ENCODE assay signal across 29 cellular contexts in genomic region chr5:124696898-124697297, GRCh38. TPM values are rescaled to one million over a fixed set of nuclear protein-coding genes. Genes with fewer than 3 reads are reported as not detected.
A peak's percentile ranks its signal among the peaks of the same experiment; 100 is the strongest.
DNase-seq lines count a peak whose midpoint lies in the region; ATAC-seq and TF ChIP-seq lines count a peak whose summit lies in the region.
"Had no signal": no experiment of that assay in that cellular context is flagged by ENCODE, and none has a peak within 500 bp of the region (broad histone marks: within the 10 kb centered on the region; RNA-seq: fewer than 3 reads in every experiment).

No MANE protein-coding gene starts in this region.

- H3K36me3 ChIP-seq in cardiac muscle cell (no peaks in the 10 kb centered on the region), heart left ventricle (peaks cover 0 to 4% (median 0%) of the 10 kb centered on the region in 9 donors), testis (ENCODE audit: low read depth, missing control alignments) (no peaks in the 10 kb centered on the region)
- H3K36me3 ChIP-seq: lower lobe of right lung, neutrophil, Peyer's patch had no signal

- H3K4me3 Mint-ChIP-seq in brain (peak overlapping the region in 1 of 5 experiments; percentile 26), nephron (no peak overlapping the region), type B pancreatic cell (no peak overlapping the region)
- H3K4me3 Mint-ChIP-seq: activated CD4-positive, alpha-beta memory T cell treated with anti-CD3 and anti-CD28 coated beads, Interleukin-2, amount 10 ng/mL, durations not matched to agents 7 days and 5 days; activated naive CD8-positive, alpha-beta T cell treated with anti-CD3 and anti-CD28 coated beads for 36 hours; CD4-positive, CD25-positive, alpha-beta regulatory T cell had no signal

- no peaks in the 10 kb centered on the region for H3K27me3 ChIP-seq in cardiac muscle cell
- no peaks in the 10 kb centered on the region for H3K27me3 ChIP-seq in heart left ventricle
- no peaks in the 10 kb centered on the region for H3K27me3 ChIP-seq in testis
- H3K27me3 ChIP-seq: neutrophil, Peyer's patch, SJSA1 had no signal

- H3K27ac Mint-ChIP-seq in brain (peak overlapping the region in 3 of 5 experiments; percentile 12 to 90 (median 88)), nephron (peak overlapping the region; percentile 81 to 95 (median 93)), type B pancreatic cell (peak overlapping the region; percentile 65)
- H3K27ac Mint-ChIP-seq: activated CD4-positive, alpha-beta memory T cell treated with anti-CD3 and anti-CD28 coated beads, Interleukin-2, amount 10 ng/mL, durations not matched to agents 7 days and 5 days; activated naive CD8-positive, alpha-beta T cell treated with anti-CD3 and anti-CD28 coated beads for 36 hours; CD4-positive, CD25-positive, alpha-beta regulatory T cell had no signal

- H3K27me3 Mint-ChIP-seq in brain (no peaks in the 10 kb centered on the region), nephron (ENCODE audit: low read depth) (no peaks in the 10 kb centered on the region), type B pancreatic cell (no peaks in the 10 kb centered on the region)
- H3K27me3 Mint-ChIP-seq: activated CD4-positive, alpha-beta memory T cell treated with anti-CD3 and anti-CD28 coated beads, Interleukin-2, amount 10 ng/mL, durations not matched to agents 7 days and 5 days; CD4-positive, CD25-positive, alpha-beta regulatory T cell had no signal

- TF ChIP-seq POLR2A in heart left ventricle (IDR thresholded peaks at IDR 0.05) (no peak), testis (IDR thresholded peaks at IDR 0.05) (no peak)

- no peaks in the 10 kb centered on the region for H3K9me3 ChIP-seq in cardiac muscle cell (ENCODE audit: low read depth)
- no peaks in the 10 kb centered on the region for H3K9me3 ChIP-seq in heart left ventricle
- no peaks in the 10 kb centered on the region for H3K9me3 ChIP-seq in testis
- H3K9me3 ChIP-seq: lower lobe of right lung, neutrophil, Peyer's patch, psoas muscle, SJSA1 had no signal

- H3K27ac ChIP-seq in cardiac muscle cell (peak overlapping the region; percentile 87), heart left ventricle (peak overlapping the region in 5 of 12 donors; percentile 43 to 77 (median 62)), testis (peak overlapping the region in 1 of 2 donors; percentile 9)
- H3K27ac ChIP-seq: 22Rv1, GM23248, lower lobe of right lung, neutrophil, psoas muscle had no signal

- intact Hi-C loops in heart left ventricle (cut with DNase I): no loop called here
- intact Hi-C loops in testis (cut with DNase I; ENCODE audit: low total_unique reads): no loop called here

- H3K4me3 ChIP-seq in cardiac muscle cell (no peak overlapping the region), heart left ventricle (no peak overlapping the region), testis (no peak overlapping the region)
- H3K4me3 ChIP-seq: GM23248, lower lobe of right lung, Peyer's patch, psoas muscle, SJSA1, skin epidermis had no signal

- H3K4me1 ChIP-seq in cardiac muscle cell (ENCODE audit: low read depth) (peaks cover 62% of the 10 kb centered on the region), heart left ventricle (peaks cover 0 to 41% (median 24%) of the 10 kb centered on the region in 12 donors), testis (no peaks in the 10 kb centered on the region)
- H3K4me1 ChIP-seq: Peyer's patch had no signal

- ATAC-seq in heart left ventricle (no peak), HG02798 (IDR thresholded peaks at IDR 0.05; ENCODE audit: poor library complexity, unreplicated experiment) (no peak)
- ATAC-seq: activated CD4-positive, CD25-positive, alpha-beta regulatory T cell treated with anti-CD3 and anti-CD28 coated beads, Interleukin-2, amount 50 U/mL, for 24 hours had no signal

- H3K9me3 Mint-ChIP-seq in brain (peaks cover 0 to 4% (median 3%) of the 10 kb centered on the region in 5 experiments), nephron (no peaks in the 10 kb centered on the region), type B pancreatic cell (peaks cover 12% of the 10 kb centered on the region)
- H3K9me3 Mint-ChIP-seq: activated naive CD8-positive, alpha-beta T cell treated with anti-CD3 and anti-CD28 coated beads for 36 hours had no signal

- DNase-seq in cardiac muscle cell (ENCODE audit: low read depth in 1 of 2, low spot score in 1 of 2) (no peak), heart left ventricle (no peak), type B pancreatic cell (ENCODE audit: extremely low spot score, unreplicated experiment) (no peak), testis (no peak), NCI-H1092 (lab: John Stamatoyannopoulos, UW) (no peak)
- DNase-seq: activated CD4-positive, alpha-beta memory T cell treated with anti-CD3 and anti-CD28 coated beads, Interleukin-2, amount 10 ng/mL, durations not matched to agents 7 days and 5 days; activated naive CD8-positive, alpha-beta T cell treated with anti-CD3 and anti-CD28 coated beads for 36 hours; CD4-positive, CD25-positive, alpha-beta regulatory T cell; effector memory CD4-positive, alpha-beta T cell; GM23248; islet precursor cell; Kasumi-1; lower lobe of right lung; MV-4-11; NCI-H1694; NCI-H2171 treated with DMSO at 0.1 percent for 48 hours; NCI-H524 treated with DMSO at 0.1 percent for 48 hours; Peyer's patch; psoas muscle; substantia nigra; T-helper 1 cell had no signal

- 96 to 97% (median 96%) methylated on average over 7 of the region's 7 CpGs for WGBS in heart left ventricle, 4 donors
- 92 to 95% methylated on average over 7 of the region's 7 CpGs for WGBS in testis, 2 donors

- TF ChIP-seq CTCF in cardiac muscle cell (IDR thresholded peaks at IDR 0.05; ENCODE audit: low read depth, low read length): no peak
- no peak for TF ChIP-seq CTCF in heart left ventricle (IDR thresholded peaks at IDR 0.05)
- no peak for TF ChIP-seq CTCF in brain (conservative IDR thresholded peaks at IDR 0.05)
- TF ChIP-seq CTCF in nephron (IDR thresholded peaks at IDR 0.05; ENCODE audit: unreplicated experiment in 3 of 3): no peak
- TF ChIP-seq CTCF in type B pancreatic cell (conservative IDR thresholded peaks at IDR 0.05): no peak
- TF ChIP-seq CTCF in testis (IDR thresholded peaks at IDR 0.05): no peak

- peaks cover 66% of the 10 kb centered on the region for H3K36me3 Mint-ChIP-seq in brain
- H3K36me3 Mint-ChIP-seq in nephron (ENCODE audit: low read depth): peaks cover 55% of the 10 kb centered on the region
- H3K36me3 Mint-ChIP-seq in type B pancreatic cell: peaks cover 36% of the 10 kb centered on the region
- H3K36me3 Mint-ChIP-seq: activated naive CD8-positive, alpha-beta T cell treated with anti-CD3 and anti-CD28 coated beads for 36 hours; CD4-positive, CD25-positive, alpha-beta regulatory T cell had no signal

- H3K4me1 Mint-ChIP-seq in brain (peaks cover 78% of the 10 kb centered on the region), nephron (peaks cover 66% of the 10 kb centered on the region), type B pancreatic cell (ENCODE audit: unreplicated experiment) (peaks cover 61% of the 10 kb centered on the region)
- H3K4me1 Mint-ChIP-seq: activated CD4-positive, alpha-beta memory T cell treated with anti-CD3 and anti-CD28 coated beads, Interleukin-2, amount 10 ng/mL, durations not matched to agents 7 days and 5 days; activated naive CD8-positive, alpha-beta T cell treated with anti-CD3 and anti-CD28 coated beads for 36 hours; CD4-positive, CD25-positive, alpha-beta regulatory T cell had no signal

RNA-seq across cellular contexts. Expression of gene ZNF608, which starts 49.5 kb away (rescaled TPM):
- total RNA-seq in cardiac muscle cell (75.0 and 115 TPM in 2 replicates), heart left ventricle (10 to 100 TPM in 6 of 9 donors, 1 to 10 TPM in 3; 8.5 to 26.7 (median 14.2) TPM), type B pancreatic cell (ENCODE audit: low replicate concordance) (37.4 and 63.0 TPM in 2 replicates), testis (10 to 100 TPM; 42.1 to 42.4 TPM)
- polyA plus RNA-seq in cardiac muscle cell (39.9 and 61.3 TPM in 2 replicates), heart left ventricle (1 to 10 TPM; 3.3 to 5.3 TPM), brain (ENCODE audit: insufficient read depth, low read depth, low replicate concordance) (15.6 TPM), testis (ENCODE audit: insufficient read depth, low read depth, low replicate concordance) (28.7 TPM)
- total RNA-seq: activated CD4-positive, alpha-beta memory T cell treated with anti-CD3 and anti-CD28 coated beads, Interleukin-2, amount 10 ng/mL, durations not matched to agents 7 days and 5 days had no signal
- polyA plus RNA-seq: CD4-positive, CD25-positive, alpha-beta regulatory T cell had no signal
